ENCODE assay signal across 1 cellular context in genomic region chr9:124345751-124346281, GRCh38.
TF ChIP-seq lines count a peak whose summit lies in the region.

No MANE protein-coding gene starts in this region.

TF ChIP-seq in IMR-90, 13 proteins besides CTCF, POLR2A, EP300 and RAD21 (continued from another document):
- TF ChIP-seq, protein P1, sequence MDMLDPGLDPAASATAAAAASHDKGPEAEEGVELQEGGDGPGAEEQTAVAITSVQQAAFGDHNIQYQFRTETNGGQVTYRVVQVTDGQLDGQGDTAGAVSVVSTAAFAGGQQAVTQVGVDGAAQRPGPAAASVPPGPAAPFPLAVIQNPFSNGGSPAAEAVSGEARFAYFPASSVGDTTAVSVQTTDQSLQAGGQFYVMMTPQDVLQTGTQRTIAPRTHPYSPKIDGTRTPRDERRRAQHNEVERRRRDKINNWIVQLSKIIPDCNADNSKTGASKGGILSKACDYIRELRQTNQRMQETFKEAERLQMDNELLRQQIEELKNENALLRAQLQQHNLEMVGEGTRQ (IDR thresholded peaks at IDR 0.05; ENCODE audit: low read depth, low read length): no peak
- TF ChIP-seq MXI1 (IDR thresholded peaks at IDR 0.05; ENCODE audit: borderline replicate concordance, low read depth, low read length): no peak
- TF ChIP-seq SMC3 (IDR thresholded peaks at IDR 0.05; ENCODE audit: low read depth, low read length): no peak
- no peak for TF ChIP-seq BHLHE40 (IDR thresholded peaks at IDR 0.05; ENCODE audit: low read depth, low read length)
- TF ChIP-seq MAFK (IDR thresholded peaks at IDR 0.05; ENCODE audit: low read depth, low read length): no peak
- TF ChIP-seq CHD1 (IDR thresholded peaks at IDR 0.05; ENCODE audit: low read depth, low read length): no peak
- TF ChIP-seq NFE2L2 (IDR thresholded peaks at IDR 0.05; ENCODE audit: low read depth, low read length): no peak
- TF ChIP-seq MAZ (IDR thresholded peaks at IDR 0.05; ENCODE audit: borderline replicate concordance, low read depth, low read length): no peak
- no peak for TF ChIP-seq RCOR1 (IDR thresholded peaks at IDR 0.05; ENCODE audit: insufficient replicate concordance, low read length)
